Comparison of ENCODE assay signal across 1 cellular context in the genomic region with DNA sequence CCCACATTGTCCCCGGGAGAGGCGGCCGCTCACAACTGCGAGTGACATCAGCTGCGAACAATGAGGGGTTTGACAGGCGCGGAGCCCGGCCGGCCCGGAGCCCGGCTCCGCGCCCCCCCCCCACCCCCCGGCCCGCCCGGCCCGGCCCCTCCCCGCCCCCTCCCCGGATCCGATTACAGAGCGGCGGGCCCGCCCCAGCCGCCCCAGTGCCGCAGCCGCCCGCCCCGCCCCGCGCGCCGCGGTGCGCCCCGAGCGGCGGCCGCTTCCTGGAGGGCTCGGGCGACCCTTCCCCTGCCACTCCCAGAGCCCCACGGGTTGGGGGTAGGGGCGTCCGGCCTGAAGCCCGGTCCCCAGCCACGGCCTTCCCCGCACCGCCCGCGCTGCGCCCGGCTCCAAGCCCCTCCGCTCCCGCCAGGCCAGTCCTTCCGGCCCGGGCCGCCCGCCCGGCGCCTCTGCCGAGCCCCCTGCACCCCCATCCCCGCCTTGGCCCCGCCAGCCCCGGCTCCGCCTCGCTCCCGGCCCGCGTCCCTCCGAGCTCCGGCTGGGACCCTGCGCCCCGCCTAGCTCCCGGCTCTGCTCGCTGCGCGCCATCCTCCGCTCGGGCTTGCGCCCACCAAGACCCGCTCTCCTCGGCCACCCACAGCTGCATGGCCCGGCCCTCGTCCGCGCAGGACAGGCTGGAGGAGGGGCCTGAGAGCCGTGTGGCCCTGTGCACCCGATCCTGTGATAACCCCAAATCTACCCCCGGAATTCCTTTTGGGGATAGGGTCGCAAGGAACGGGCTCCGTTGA.
TF ChIP-seq lines count a peak whose summit lies in the region.

Gene PCBP4, minus strand, starts transcription at position 71 of the 791 bp plus-strand sequence. CDS start 6,214 bp downstream, outside the sequence.

TF ChIP-seq in H1, 55 proteins besides CTCF, POLR2A, EP300 and RAD21:
- TF ChIP-seq SRF (IDR thresholded peaks at IDR 0.05; ENCODE audit: low read depth, low read length) (no peak), E2F6 (IDR thresholded peaks at IDR 0.05) (peak; percentile 6; the same call in 1 of the 2 replicates), SUZ12 (IDR thresholded peaks at IDR 0.05; ENCODE audit: low read length) (no peak), EZH2 (IDR thresholded peaks at IDR 0.05; ENCODE audit: low read depth, low read length, severe bottlenecking) (no peak), EGR1 (IDR thresholded peaks at IDR 0.05; ENCODE audit: borderline replicate concordance, low read depth, low read length) (no peak), GABPA (IDR thresholded peaks at IDR 0.05; ENCODE audit: borderline replicate concordance, insufficient read depth, low read length) (no peak), SP1 (IDR thresholded peaks at IDR 0.05; ENCODE audit: low read depth, low read length) (no peak), NRF1 (IDR thresholded peaks at IDR 0.05; ENCODE audit: low read depth, low read length) (no peak), KDM5A (IDR thresholded peaks at IDR 0.05; ENCODE audit: low read length) (no peak), TEAD4 (IDR thresholded peaks at IDR 0.05; ENCODE audit: low read depth, low read length) (no peak), RFX5 (IDR thresholded peaks at IDR 0.05; ENCODE audit: borderline replicate concordance, low read depth, low read length) (no peak), POLR2AphosphoS5 (IDR thresholded peaks at IDR 0.05; ENCODE audit: low read depth, low read length) (no peak), CBX8 (IDR thresholded peaks at IDR 0.05; ENCODE audit: borderline replicate concordance, low read depth, low read length) (no peak), TAF7 (optimal IDR thresholded peaks at IDR 0.05; ENCODE audit: borderline replicate concordance, low read depth, low read length) (no peak), RNF2 (IDR thresholded peaks at IDR 0.05; ENCODE audit: borderline replicate concordance, low read depth, low read length, missing control alignments, poor library complexity, severe bottlenecking) (no peak), CEBPB (IDR thresholded peaks at IDR 0.05; ENCODE audit: low read depth, low read length) (no peak), PHF8 (conservative IDR thresholded peaks at IDR 0.05; ENCODE audit: low read depth, low read length) (peak; percentile 64), TAF1 (IDR thresholded peaks at IDR 0.05; ENCODE audit: low read depth, low read length) (0 out of 2 replicates have a peak, but pooled peaks have one; percentile 34), ZNF274 (IDR thresholded peaks at IDR 0.05; ENCODE audit: borderline replicate concordance, extremely low read depth, low read length) (no peak), CTBP2 (IDR thresholded peaks at IDR 0.05; ENCODE audit: borderline replicate concordance, insufficient read depth, insufficient read length, low read length) (no peak), KDM1A (IDR thresholded peaks at IDR 0.05; ENCODE audit: borderline replicate concordance, low read length) (no peak), KDM4A (IDR thresholded peaks at IDR 0.05; ENCODE audit: low read depth, low read length, severe bottlenecking) (peak; percentile 26), JUND (IDR thresholded peaks at IDR 0.05; ENCODE audit: low read length) (no peak), YY1 (IDR thresholded peaks at IDR 0.05; ENCODE audit: low read depth, low read length) (no peak)
- TF ChIP-seq, protein P1, sequence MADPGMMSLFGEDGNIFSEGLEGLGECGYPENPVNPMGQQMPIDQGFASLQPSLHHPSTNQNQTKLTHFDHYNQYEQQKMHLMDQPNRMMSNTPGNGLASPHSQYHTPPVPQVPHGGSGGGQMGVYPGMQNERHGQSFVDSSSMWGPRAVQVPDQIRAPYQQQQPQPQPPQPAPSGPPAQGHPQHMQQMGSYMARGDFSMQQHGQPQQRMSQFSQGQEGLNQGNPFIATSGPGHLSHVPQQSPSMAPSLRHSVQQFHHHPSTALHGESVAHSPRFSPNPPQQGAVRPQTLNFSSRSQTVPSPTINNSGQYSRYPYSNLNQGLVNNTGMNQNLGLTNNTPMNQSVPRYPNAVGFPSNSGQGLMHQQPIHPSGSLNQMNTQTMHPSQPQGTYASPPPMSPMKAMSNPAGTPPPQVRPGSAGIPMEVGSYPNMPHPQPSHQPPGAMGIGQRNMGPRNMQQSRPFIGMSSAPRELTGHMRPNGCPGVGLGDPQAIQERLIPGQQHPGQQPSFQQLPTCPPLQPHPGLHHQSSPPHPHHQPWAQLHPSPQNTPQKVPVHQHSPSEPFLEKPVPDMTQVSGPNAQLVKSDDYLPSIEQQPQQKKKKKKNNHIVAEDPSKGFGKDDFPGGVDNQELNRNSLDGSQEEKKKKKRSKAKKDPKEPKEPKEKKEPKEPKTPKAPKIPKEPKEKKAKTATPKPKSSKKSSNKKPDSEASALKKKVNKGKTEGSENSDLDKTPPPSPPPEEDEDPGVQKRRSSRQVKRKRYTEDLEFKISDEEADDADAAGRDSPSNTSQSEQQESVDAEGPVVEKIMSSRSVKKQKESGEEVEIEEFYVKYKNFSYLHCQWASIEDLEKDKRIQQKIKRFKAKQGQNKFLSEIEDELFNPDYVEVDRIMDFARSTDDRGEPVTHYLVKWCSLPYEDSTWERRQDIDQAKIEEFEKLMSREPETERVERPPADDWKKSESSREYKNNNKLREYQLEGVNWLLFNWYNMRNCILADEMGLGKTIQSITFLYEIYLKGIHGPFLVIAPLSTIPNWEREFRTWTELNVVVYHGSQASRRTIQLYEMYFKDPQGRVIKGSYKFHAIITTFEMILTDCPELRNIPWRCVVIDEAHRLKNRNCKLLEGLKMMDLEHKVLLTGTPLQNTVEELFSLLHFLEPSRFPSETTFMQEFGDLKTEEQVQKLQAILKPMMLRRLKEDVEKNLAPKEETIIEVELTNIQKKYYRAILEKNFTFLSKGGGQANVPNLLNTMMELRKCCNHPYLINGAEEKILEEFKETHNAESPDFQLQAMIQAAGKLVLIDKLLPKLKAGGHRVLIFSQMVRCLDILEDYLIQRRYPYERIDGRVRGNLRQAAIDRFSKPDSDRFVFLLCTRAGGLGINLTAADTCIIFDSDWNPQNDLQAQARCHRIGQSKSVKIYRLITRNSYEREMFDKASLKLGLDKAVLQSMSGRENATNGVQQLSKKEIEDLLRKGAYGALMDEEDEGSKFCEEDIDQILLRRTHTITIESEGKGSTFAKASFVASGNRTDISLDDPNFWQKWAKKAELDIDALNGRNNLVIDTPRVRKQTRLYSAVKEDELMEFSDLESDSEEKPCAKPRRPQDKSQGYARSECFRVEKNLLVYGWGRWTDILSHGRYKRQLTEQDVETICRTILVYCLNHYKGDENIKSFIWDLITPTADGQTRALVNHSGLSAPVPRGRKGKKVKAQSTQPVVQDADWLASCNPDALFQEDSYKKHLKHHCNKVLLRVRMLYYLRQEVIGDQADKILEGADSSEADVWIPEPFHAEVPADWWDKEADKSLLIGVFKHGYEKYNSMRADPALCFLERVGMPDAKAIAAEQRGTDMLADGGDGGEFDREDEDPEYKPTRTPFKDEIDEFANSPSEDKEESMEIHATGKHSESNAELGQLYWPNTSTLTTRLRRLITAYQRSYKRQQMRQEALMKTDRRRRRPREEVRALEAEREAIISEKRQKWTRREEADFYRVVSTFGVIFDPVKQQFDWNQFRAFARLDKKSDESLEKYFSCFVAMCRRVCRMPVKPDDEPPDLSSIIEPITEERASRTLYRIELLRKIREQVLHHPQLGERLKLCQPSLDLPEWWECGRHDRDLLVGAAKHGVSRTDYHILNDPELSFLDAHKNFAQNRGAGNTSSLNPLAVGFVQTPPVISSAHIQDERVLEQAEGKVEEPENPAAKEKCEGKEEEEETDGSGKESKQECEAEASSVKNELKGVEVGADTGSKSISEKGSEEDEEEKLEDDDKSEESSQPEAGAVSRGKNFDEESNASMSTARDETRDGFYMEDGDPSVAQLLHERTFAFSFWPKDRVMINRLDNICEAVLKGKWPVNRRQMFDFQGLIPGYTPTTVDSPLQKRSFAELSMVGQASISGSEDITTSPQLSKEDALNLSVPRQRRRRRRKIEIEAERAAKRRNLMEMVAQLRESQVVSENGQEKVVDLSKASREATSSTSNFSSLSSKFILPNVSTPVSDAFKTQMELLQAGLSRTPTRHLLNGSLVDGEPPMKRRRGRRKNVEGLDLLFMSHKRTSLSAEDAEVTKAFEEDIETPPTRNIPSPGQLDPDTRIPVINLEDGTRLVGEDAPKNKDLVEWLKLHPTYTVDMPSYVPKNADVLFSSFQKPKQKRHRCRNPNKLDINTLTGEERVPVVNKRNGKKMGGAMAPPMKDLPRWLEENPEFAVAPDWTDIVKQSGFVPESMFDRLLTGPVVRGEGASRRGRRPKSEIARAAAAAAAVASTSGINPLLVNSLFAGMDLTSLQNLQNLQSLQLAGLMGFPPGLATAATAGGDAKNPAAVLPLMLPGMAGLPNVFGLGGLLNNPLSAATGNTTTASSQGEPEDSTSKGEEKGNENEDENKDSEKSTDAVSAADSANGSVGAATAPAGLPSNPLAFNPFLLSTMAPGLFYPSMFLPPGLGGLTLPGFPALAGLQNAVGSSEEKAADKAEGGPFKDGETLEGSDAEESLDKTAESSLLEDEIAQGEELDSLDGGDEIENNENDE (IDR thresholded peaks at IDR 0.05; ENCODE audit: insufficient replicate concordance, low read length), result no peak
- TF ChIP-seq, protein P2, sequence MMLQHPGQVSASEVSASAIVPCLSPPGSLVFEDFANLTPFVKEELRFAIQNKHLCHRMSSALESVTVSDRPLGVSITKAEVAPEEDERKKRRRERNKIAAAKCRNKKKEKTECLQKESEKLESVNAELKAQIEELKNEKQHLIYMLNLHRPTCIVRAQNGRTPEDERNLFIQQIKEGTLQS (IDR thresholded peaks at IDR 0.05; ENCODE audit: insufficient read depth, low read depth, low read length), result no peak
- TF ChIP-seq, protein P3, sequence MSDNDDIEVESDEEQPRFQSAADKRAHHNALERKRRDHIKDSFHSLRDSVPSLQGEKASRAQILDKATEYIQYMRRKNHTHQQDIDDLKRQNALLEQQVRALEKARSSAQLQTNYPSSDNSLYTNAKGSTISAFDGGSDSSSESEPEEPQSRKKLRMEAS (IDR thresholded peaks at IDR 0.05), result no peak
